Comparison of ENCODE assay signal across 10 cellular contexts in genomic region chr20:11261533-11262000, GRCh38.
DNase-seq lines count a peak whose midpoint lies in the region; ATAC-seq, FAIRE-seq and TF ChIP-seq lines count a peak whose summit lies in the region.
"Had no signal": no experiment of that assay in that cellular context is flagged by ENCODE, and none has a peak within 500 bp of the region (broad histone marks: within the 10 kb centered on the region; RNA-seq: fewer than 3 reads in every experiment).

No MANE protein-coding gene starts in this region.

- peak; percentile 85 for FAIRE-seq in H54 (lab: Jason Lieb, UNC)
- FAIRE-seq: islet of Langerhans had no signal

- no peaks in the 10 kb centered on the region for H3K36me3 ChIP-seq in H7 (replicated peaks; ENCODE audit: control insufficient read depth, insufficient read depth, low read length)

- no peaks in the 10 kb centered on the region for H3K9me3 ChIP-seq in AG04450 (ENCODE audit: control insufficient read depth, insufficient read depth, low read length)

- 0 out of 2 replicates have a peak, but pooled peaks have one; percentile 10 for TF ChIP-seq CTCF in AG04450 (IDR thresholded peaks at IDR 0.05; ENCODE audit: low read depth, low read length)

- H3K27ac ChIP-seq in AG04450 (ENCODE audit: low read depth, low read length) = peak overlapping the region; percentile 47

- no peak overlapping the region for H3K4me3 ChIP-seq in AG04450 (ENCODE audit: low read depth, low read length)
- no peak overlapping the region for H3K4me3 ChIP-seq in H7 (ENCODE audit: insufficient read depth, low read depth, low read length)

- H3K27me3 ChIP-seq in AG04450 (ENCODE audit: control insufficient read depth, insufficient read depth, low read length) = no peaks in the 10 kb centered on the region
- no peaks in the 10 kb centered on the region for H3K27me3 ChIP-seq in H7 (ENCODE audit: control insufficient read depth, insufficient read depth, low read length)

- CTCF ChIA-PET in AG04450 (lab: Charles Lee) = interaction anchor here (1.2 kb wide), 1 partner anchor 586 kb away, joined by 4 read pairs; no protein-coding TSS in a partner anchor

- no peak for ATAC-seq in GM21717 (IDR thresholded peaks at IDR 0.05; ENCODE audit: unreplicated experiment)

- DNase-seq in AG04450 (ENCODE audit: low read depth, low spot score) (peak; percentile 59), H54 (ENCODE audit: insufficient read length, low spot score) (peak; percentile 65), RPMI7951 (ENCODE audit: low read depth) (peak; percentile 97), glomerular visceral epithelial cell (ENCODE audit: extremely low spot score) (peak; percentile 98), NCI-H345 (lab: John Stamatoyannopoulos, UW) (no peak), GM19238 (ENCODE audit: insufficient read length, low spot score) (no peak), H7 (no peak)
- DNase-seq: NCI-H2029 treated with DMSO at 0.1 percent for 48 hours had no signal

- POLR2A ChIA-PET in AG04450 (lab: Yijun Ruan, JAX) = no interaction called here

- no peak for TF ChIP-seq POLR2A in H54 (IDR thresholded peaks at IDR 0.05; ENCODE audit: low read depth, low read length)

Comparison
In these comparisons a context has a peak if more than half of its experiments do, and no peak if none do; other contexts are left out.
1. DNase-seq: peak in AG04450 (single experiment), H54 (single experiment), RPMI7951 (single experiment) and glomerular visceral epithelial cell (single experiment); none in NCI-H345 (single experiment), GM19238 (single experiment) and H7 (single experiment).